In genomic region chr1:37471345-37472231, GRCh38 we compare ENCODE assay signal across 8 cellular contexts. TPM values are rescaled to one million over a fixed set of nuclear protein-coding genes. Genes with fewer than 3 reads are reported as not detected.
DNase-seq lines count a peak whose midpoint lies in the region; ATAC-seq and TF ChIP-seq lines count a peak whose summit lies in the region.

No MANE protein-coding gene starts in this region.

- H3K9ac ChIP-seq in duodenal mucosa (ENCODE audit: low read depth in 1 of 2, low read length in 2 of 2) = peak overlapping the region; percentile 52 to 75

- in situ Hi-C loops in Panc1 (cut with HindIII; ENCODE audit: low pct_unique_long_range_greater_than_20kb, low sequenced_read_pairs) = no loop called here

- H3K4me3 ChIP-seq in Panc1 (ENCODE audit: low read depth in 2 of 2, low read length in 2 of 2) = peak overlapping the region; percentile 7 to 50
- peak overlapping the region; percentile 41 to 44 for H3K4me3 ChIP-seq in duodenal mucosa (ENCODE audit: low read depth in 1 of 2, low read length in 2 of 2)
- no peak overlapping the region for H3K4me3 ChIP-seq in testis

- CTCF ChIA-PET in Panc1 (lab: Charles Lee) = interaction anchor here (0.6 to 1.7 kb wide), 4 partner anchors 16 to 447 kb away, joined by 3 to 8 read pairs (median 6); partner anchors contain the start of gene MEAF6

- H3K4me1 ChIP-seq in Panc1 (ENCODE audit: control insufficient read depth, insufficient read depth, low read length) = peaks cover 40% of the 10 kb centered on the region
- peaks cover 33 to 42% of the 10 kb centered on the region in 2 donors for H3K4me1 ChIP-seq in duodenal mucosa (ENCODE audit: control insufficient read depth in 1 of 2, insufficient read depth in 2 of 2, low read length in 2 of 2)
- H3K4me1 ChIP-seq in testis = peaks cover 31% of the 10 kb centered on the region

- no TSS peak for BruUV-seq in Panc1 (replicated peaks; lab: Mats Ljungman, UMichigan)

- TF ChIP-seq CTCF in Panc1 (IDR thresholded peaks at IDR 0.05) (no peak), testis (IDR thresholded peaks at IDR 0.05) (no peak)

- peak; percentile 84 for ATAC-seq in Panc1
- ATAC-seq in GM19397 (IDR thresholded peaks at IDR 0.05; ENCODE audit: unreplicated experiment) = no peak

- H3K27me3 ChIP-seq in Panc1 (ENCODE audit: control insufficient read depth, insufficient read depth, low read length) (no peaks in the 10 kb centered on the region), duodenal mucosa (ENCODE audit: control insufficient read depth in 1 of 2, insufficient read depth in 2 of 2, low read length in 2 of 2) (no peaks in the 10 kb centered on the region), testis (no peaks in the 10 kb centered on the region)

- POLR2A ChIA-PET in Panc1 (lab: Charles Lee) = interaction anchor here (0.6 kb wide), 1 partner anchor 1330 kb away, joined by 3 read pairs; no protein-coding TSS in a partner anchor

- WGBS in testis, 2 donors = 41 to 59% methylated on average over 12 to 13 of the region's 13 CpGs

- H3K27ac ChIP-seq in Panc1 (ENCODE audit: low read length) = peak overlapping the region; percentile 89
- H3K27ac ChIP-seq in duodenal mucosa (ENCODE audit: low read depth, low read length) = peak overlapping the region; percentile 67
- H3K27ac ChIP-seq in testis = peak overlapping the region in 1 of 2 donors; percentile 74

- H3K36me3 ChIP-seq in Panc1 (ENCODE audit: control insufficient read depth, insufficient read depth, low read length) (no peaks in the 10 kb centered on the region), duodenal mucosa (ENCODE audit: control insufficient read depth in 1 of 2, insufficient read depth in 2 of 2, low read length in 2 of 2) (peaks cover 5 to 11% of the 10 kb centered on the region in 2 donors), testis (ENCODE audit: low read depth, missing control alignments) (no peaks in the 10 kb centered on the region)

- intact Hi-C loops in Panc1 (cut with micrococcal nuclease; ENCODE audit: unreplicated experiment) (no loop called here), testis (cut with DNase I; ENCODE audit: low total_unique reads) (no loop called here)

- DNase-seq in NCI-H1417 (lab: John Stamatoyannopoulos, UW) = peak in 2 of 3 experiments; percentile 59 to 74
- DNase-seq in NCI-H1417 treated with DMSO at 0.1 percent for 48 hours (lab: John Stamatoyannopoulos, UW) = no peak
- DNase-seq in Panc1 (ENCODE audit: low read depth, low spot score) = peak; percentile 69
- DNase-seq in lung microvascular endothelial cell (ENCODE audit: low read depth in 2 of 2) = peak; percentile 48 to 92
- peak; percentile 76 for DNase-seq in testis
- no peak for DNase-seq in NCI-H82 (lab: John Stamatoyannopoulos, UW)

- H3K9me3 ChIP-seq in Panc1 (ENCODE audit: control insufficient read depth, insufficient read depth, low read depth, low read length) (no peaks in the 10 kb centered on the region), duodenal mucosa (ENCODE audit: control insufficient read depth in 1 of 2, low read length in 2 of 2) (no peaks in the 10 kb centered on the region), testis (no peaks in the 10 kb centered on the region)

- TF ChIP-seq POLR2A in testis (IDR thresholded peaks at IDR 0.05) = no peak

RNA-seq across cellular contexts. Expression of gene ZC3H12A, which starts 2.8 kb away (rescaled TPM):
- total RNA-seq in Panc1 (2021; ENCODE audit: unreplicated experiment) (9.4 TPM), lung microvascular endothelial cell (1.1 and 2.4 TPM in 2 replicates), testis (1 to 10 TPM; 8.2 to 9.0 TPM)
- 7.1 TPM for polyA plus RNA-seq in Panc1 (2012; ENCODE audit: insufficient read length)
- polyA plus RNA-seq in testis (ENCODE audit: insufficient read depth, low read depth, low replicate concordance) = 6.3 TPM

RNA-seq across cellular contexts. Expression of gene MEAF6, which starts 43.0 kb away (rescaled TPM):
- 50.0 TPM for total RNA-seq in Panc1 (2021; ENCODE audit: unreplicated experiment)
- polyA plus RNA-seq in Panc1 (2012; ENCODE audit: insufficient read length) = 39.0 TPM
- total RNA-seq in lung microvascular endothelial cell = 27.9 and 41.3 TPM in 2 replicates
- total RNA-seq in testis = 100 to 1,000 TPM; 134 to 140 TPM
- polyA plus RNA-seq in testis (ENCODE audit: insufficient read depth, low read depth, low replicate concordance) = 132 TPM

Comparison
In these comparisons a context has a peak if more than half of its experiments do, and no peak if none do; other contexts are left out.
1. DNase-seq: peak in NCI-H1417 (2 of 3), Panc1 (single experiment), lung microvascular endothelial cell (2 of 2) and testis (single experiment); none in NCI-H1417 treated with DMSO at 0.1 percent for 48 hours (single experiment) and NCI-H82 (single experiment).
2. H3K4me3 ChIP-seq: peak in Panc1 (2 of 2) and duodenal mucosa (2 of 2); none in testis (0 of 2).